29 cellular contexts compared by ENCODE assay signal in the genomic region with DNA sequence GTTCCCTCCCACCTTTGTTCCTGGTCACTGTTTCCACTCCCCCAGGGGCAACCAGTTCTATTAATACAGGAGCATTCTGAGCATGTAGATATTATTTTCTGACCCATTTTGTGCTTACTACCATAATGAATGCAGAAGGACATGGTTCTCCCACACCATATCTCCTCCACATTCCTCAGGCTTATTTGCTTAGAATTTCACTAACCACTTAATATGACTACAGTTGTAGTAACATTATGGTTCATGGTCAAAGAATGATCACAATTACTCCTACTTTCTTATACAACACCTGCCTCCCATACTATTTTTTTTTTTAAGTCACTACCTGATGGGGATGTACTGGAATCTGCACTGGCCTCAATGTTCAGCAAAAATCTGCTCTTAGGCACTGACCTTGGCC. TPM values are rescaled to one million over a fixed set of nuclear protein-coding genes. Genes with fewer than 3 reads are reported as not detected.
"Had no signal": no experiment of that assay in that cellular context is flagged by ENCODE, and none has a peak within 500 bp of the region (broad histone marks: within the 10 kb centered on the region; RNA-seq: fewer than 3 reads in every experiment).

No MANE protein-coding gene starts in this region.

- H3K27ac ChIP-seq: body of pancreas, coronary artery, dorsolateral prefrontal cortex, heart left ventricle, parathyroid adenoma, psoas muscle, right atrium auricular region, stomach, suprapubic skin, tibial artery, upper lobe of right lung had no signal

- ATAC-seq: activated CD8-positive, alpha-beta T cell treated with anti-CD3 and anti-CD28 coated beads for 36 hours; activated naive CD8-positive, alpha-beta T cell treated with anti-CD3 and anti-CD28 coated beads, Interleukin-2, amount 50 U/mL, for 24 hours; activated T-cell treated with anti-CD3 and anti-CD28 coated beads, Interleukin-2, amount 50 U/mL, for 4 hours; activated T-helper 17 cell treated with anti-CD3 and anti-CD28 coated beads, Interleukin-2, amount 50 U/mL, for 72 hours; body of pancreas; effector memory CD8-positive, alpha-beta T cell; heart left ventricle; left colon; psoas muscle; stimulated activated naive B cell treated with anti-CD40 and anti-IgM and Interleukin-4, amounts not matched to agents 10 μg/mL and 1 μg/mL and 100 μg/mL, for 72 hours; upper lobe of right lung; WTC11 had no signal

- H2AFZ ChIP-seq: parathyroid adenoma had no signal

- H3K4me1 ChIP-seq: body of pancreas, heart left ventricle, parathyroid adenoma, psoas muscle, right atrium auricular region, stomach, suprapubic skin, tibial artery, upper lobe of right lung had no signal

- DNase-seq: activated CD4-positive, alpha-beta T cell treated with anti-CD3 and anti-CD28 coated beads, Interleukin-2, amount 50 U/mL, for 1 hour; activated CD8-positive, alpha-beta T cell treated with anti-CD3 and anti-CD28 coated beads for 36 hours; activated gamma-delta T cell treated with Interleukin-2 at 50 U/mL for 16 hours; activated naive CD8-positive, alpha-beta T cell treated with anti-CD3 and anti-CD28 coated beads, Interleukin-2, amount 50 U/mL, for 24 hours; activated T-cell treated with anti-CD3 and anti-CD28 coated beads, Interleukin-2, amount 50 U/mL, for 4 hours; body of pancreas; dorsolateral prefrontal cortex; effector memory CD8-positive, alpha-beta T cell; erythroblast; foreskin fibroblast; heart left ventricle; left colon; naive B cell; occipital lobe; psoas muscle; stimulated activated CD4-positive, alpha-beta T cell treated with anti-CD3 and anti-CD28 coated beads, Interleukin-15, amount 100 ng/mL, for 24 hours; stimulated activated CD4-positive, alpha-beta T cell treated with anti-CD3 and anti-CD28 coated beads, Interleukin-2, amount 100 ng/mL, for 24 hours; stimulated activated naive B cell treated with anti-CD40 and anti-IgM and Interleukin-4, amounts not matched to agents 10 μg/mL and 1 μg/mL and 100 μg/mL, for 72 hours; stomach; T-helper 2 cell; tibial artery; upper lobe of right lung had no signal

- H3K9ac ChIP-seq: parathyroid adenoma had no signal

- H3K27me3 ChIP-seq: body of pancreas, dorsolateral prefrontal cortex, heart left ventricle, right atrium auricular region, stomach, suprapubic skin, tibial artery, upper lobe of right lung had no signal

- H3K9me3 ChIP-seq: body of pancreas, psoas muscle, right atrium auricular region, stomach, suprapubic skin, tibial artery had no signal

- H3K36me3 ChIP-seq: right atrium auricular region, suprapubic skin had no signal

- H3K4me3 ChIP-seq: body of pancreas, coronary artery, dorsolateral prefrontal cortex, heart left ventricle, psoas muscle, right atrium auricular region, stomach, suprapubic skin, tibial artery, upper lobe of right lung had no signal

RNA-seq across cellular contexts. Expression of gene FAM184B, which starts 7.5 kb away (rescaled TPM):
- total RNA-seq: activated T-helper 17 cell treated with anti-CD3 and anti-CD28 coated beads, Interleukin-2, amount 50 U/mL, for 72 hours; body of pancreas; liver; right atrium auricular region had no signal
